1 cellular context compared by ENCODE assay signal in genomic region chr13:99982021-99982740, GRCh38.
A peak's percentile ranks its signal among the peaks of the same experiment; 100 is the strongest.
TF ChIP-seq lines count a peak whose summit lies in the region.

No MANE protein-coding gene starts in this region.

TF ChIP-seq in H1, 55 proteins besides CTCF, POLR2A, EP300 and RAD21:
- no peak for TF ChIP-seq JUND (IDR thresholded peaks at IDR 0.05; ENCODE audit: low read length)
- no peak for TF ChIP-seq NANOG (IDR thresholded peaks at IDR 0.05; ENCODE audit: insufficient read depth, low read depth, low read length, poor library complexity, severe bottlenecking)
- no peak for TF ChIP-seq MAX (IDR thresholded peaks at IDR 0.05)
- no peak for TF ChIP-seq NRF1 (IDR thresholded peaks at IDR 0.05; ENCODE audit: low read depth, low read length)
- TF ChIP-seq TCF12 (IDR thresholded peaks at IDR 0.05; ENCODE audit: low read depth, low read length) = no peak
- TF ChIP-seq CREB1 (IDR thresholded peaks at IDR 0.05) = 0 out of 2 replicates have a peak, but pooled peaks have one; percentile 19
- TF ChIP-seq, protein P1, sequence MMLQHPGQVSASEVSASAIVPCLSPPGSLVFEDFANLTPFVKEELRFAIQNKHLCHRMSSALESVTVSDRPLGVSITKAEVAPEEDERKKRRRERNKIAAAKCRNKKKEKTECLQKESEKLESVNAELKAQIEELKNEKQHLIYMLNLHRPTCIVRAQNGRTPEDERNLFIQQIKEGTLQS (IDR thresholded peaks at IDR 0.05; ENCODE audit: insufficient read depth, low read depth, low read length) = no peak
- no peak for TF ChIP-seq YY1 (IDR thresholded peaks at IDR 0.05; ENCODE audit: low read depth, low read length)
- TF ChIP-seq SIN3A (conservative IDR thresholded peaks at IDR 0.05 in 1 of 2, IDR thresholded peaks at IDR 0.05 in 1 of 2; ENCODE audit: low read depth in 1 of 2, low read length in 2 of 2) = peak in 1 of 2 experiments; percentile 50; a peak in 2 of 4 replicates
- no peak; the same call in 1 of the 2 replicates for TF ChIP-seq RBBP5 (IDR thresholded peaks at IDR 0.05; ENCODE audit: borderline replicate concordance, low read depth, low read length)
- no peak for TF ChIP-seq SP2 (IDR thresholded peaks at IDR 0.05; ENCODE audit: low read length)
- no peak for TF ChIP-seq JUN (IDR thresholded peaks at IDR 0.05; ENCODE audit: low read depth, low read length)
- TF ChIP-seq FOSL1 (IDR thresholded peaks at IDR 0.05; ENCODE audit: insufficient read depth, low read depth, low read length) = no peak
- no peak for TF ChIP-seq USF2 (IDR thresholded peaks at IDR 0.05; ENCODE audit: low read length)
- no peak for TF ChIP-seq ZNF274 (IDR thresholded peaks at IDR 0.05; ENCODE audit: borderline replicate concordance, extremely low read depth, low read length)
- no peak for TF ChIP-seq CHD2 (IDR thresholded peaks at IDR 0.05; ENCODE audit: low read length)
- no peak for TF ChIP-seq SUZ12 (IDR thresholded peaks at IDR 0.05; ENCODE audit: low read length)
- no peak for TF ChIP-seq SRF (IDR thresholded peaks at IDR 0.05; ENCODE audit: low read depth, low read length)
- no peak for TF ChIP-seq EZH2 (IDR thresholded peaks at IDR 0.05; ENCODE audit: low read depth, low read length, severe bottlenecking)
- no peak for TF ChIP-seq KDM4A (IDR thresholded peaks at IDR 0.05; ENCODE audit: low read depth, low read length, severe bottlenecking)
- peak; percentile 11 for TF ChIP-seq ASH2L (IDR thresholded peaks at IDR 0.05; ENCODE audit: low read length)
- no peak for TF ChIP-seq SIRT6 (IDR thresholded peaks at IDR 0.05; ENCODE audit: low read length)
- no peak for TF ChIP-seq SAP30 (IDR thresholded peaks at IDR 0.05; ENCODE audit: insufficient read depth, insufficient replicate concordance, low read length)
